In genomic region chr3:50321146-50321843, GRCh38 we compare ENCODE assay signal across 8 cellular contexts. TPM values are rescaled to one million over a fixed set of nuclear protein-coding genes. Genes with fewer than 3 reads are reported as not detected.
DNase-seq lines count a peak whose midpoint lies in the region; ATAC-seq, FAIRE-seq and TF ChIP-seq lines count a peak whose summit lies in the region.

No MANE protein-coding gene starts in this region.

- H3K4me3 ChIP-seq in kidney (ENCODE audit: low read length in 2 of 2) = peak overlapping the region; percentile 97 to 98

- H3K4me1 ChIP-seq in kidney (ENCODE audit: control insufficient read depth in 1 of 2, insufficient read depth in 1 of 2, low read depth in 1 of 2, low read length in 2 of 2) = peaks cover 30 to 52% of the 10 kb centered on the region in 2 donors

- intact Hi-C loops in kidney (cut with DNase I) = no loop called here

- DNase-seq in ACHN (peak; percentile 87), NCI-H2227 (lab: John Stamatoyannopoulos, UW; ENCODE audit: unreplicated experiment) (peak; percentile 88), caudate nucleus (lab: John Stamatoyannopoulos, UW) (peak in 60 of 61 donors; percentile 73 to 96 (median 88)), kidney (peak; percentile 96)
- DNase-seq in activated CD4-positive, CD25-positive, alpha-beta regulatory T cell (lab: John Stamatoyannopoulos, UW) = peak; percentile 64 to 74 (median 72)
- DNase-seq in stimulated activated CD4-positive, alpha-beta T cell treated with anti-CD3 and anti-CD28 coated beads, Interleukin-12 subunit alpha, Interleukin-12 subunit beta, amount 100 ng/mL, for 48 hours (ENCODE audit: low read depth in 2 of 3, low spot score in 1 of 3) = peak; percentile 67 to 83 (median 67)

- peak overlapping the region; percentile 81 to 99 for H3K9ac ChIP-seq in kidney (ENCODE audit: low read length in 2 of 2)

- peaks cover 17 to 29% of the 10 kb centered on the region in 2 donors for H3K36me3 ChIP-seq in kidney (ENCODE audit: control insufficient read depth in 1 of 2, insufficient read depth in 2 of 2, low read length in 2 of 2)

- peak; percentile 80 for ATAC-seq in GM18868 (IDR thresholded peaks at IDR 0.05; ENCODE audit: unreplicated experiment)
- peak; percentile 75 for ATAC-seq in HG03095 (IDR thresholded peaks at IDR 0.05; ENCODE audit: unreplicated experiment)

- no peak for FAIRE-seq in kidney (lab: Jason Lieb, UNC)

- no peak for TF ChIP-seq CTCF in kidney (IDR thresholded peaks at IDR 0.05; ENCODE audit: borderline replicate concordance, extremely low read depth, insufficient read depth)

- in situ Hi-C loops in ACHN (cut with HindIII; ENCODE audit: low pct_ligation_motif_present, low pct_unique_long_range_greater_than_20kb, low sequenced_read_pairs) = no loop called here

- H3K27ac ChIP-seq in caudate nucleus (ENCODE audit: low read depth, low read length) (peak overlapping the region; percentile 99), kidney (ENCODE audit: low read depth in 2 of 2, low read length in 2 of 2) (peak overlapping the region; percentile 97 to 99)

- H3K9me3 ChIP-seq in kidney (ENCODE audit: control insufficient read depth in 1 of 2, low read length in 2 of 2) = no peaks in the 10 kb centered on the region

RNA-seq across cellular contexts. Expression of gene HYAL2, which starts 1.2 kb away (rescaled TPM):
- 142 TPM for total RNA-seq in kidney
- polyA plus RNA-seq in kidney (ENCODE audit: insufficient read depth, low read depth, low replicate concordance) = 93.2 TPM

RNA-seq across cellular contexts. Expression of gene TUSC2, which starts 6.7 kb away (rescaled TPM):
- 33.6 TPM for total RNA-seq in kidney
- polyA plus RNA-seq in kidney (ENCODE audit: insufficient read depth, low read depth, low replicate concordance) = 60.0 TPM

RNA-seq across cellular contexts. Expression of gene HYAL1, which starts 17.9 kb away (rescaled TPM):
- total RNA-seq in kidney = 47.5 TPM
- 126 TPM for polyA plus RNA-seq in kidney (ENCODE audit: insufficient read depth, low read depth, low replicate concordance)

RNA-seq across cellular contexts. Expression of gene RASSF1, which starts 19.3 kb away (rescaled TPM):
- 28.9 TPM for total RNA-seq in kidney
- 19.1 TPM for polyA plus RNA-seq in kidney (ENCODE audit: insufficient read depth, low read depth, low replicate concordance)

RNA-seq across cellular contexts. Expression of gene HYAL3, which starts 22.1 kb away (rescaled TPM):
- total RNA-seq in kidney = 2.0 TPM
- polyA plus RNA-seq in kidney (ENCODE audit: insufficient read depth, low read depth, low replicate concordance) = 3.2 TPM

Comparison
In these comparisons a context has a peak if more than half of its experiments do, and no peak if none do; other contexts are left out.
1. Peak in every context shown above with its lines: DNase-seq, ATAC-seq, H3K4me3 ChIP-seq and H3K27ac ChIP-seq.